8 cellular contexts compared by ENCODE assay signal in the genomic region with DNA sequence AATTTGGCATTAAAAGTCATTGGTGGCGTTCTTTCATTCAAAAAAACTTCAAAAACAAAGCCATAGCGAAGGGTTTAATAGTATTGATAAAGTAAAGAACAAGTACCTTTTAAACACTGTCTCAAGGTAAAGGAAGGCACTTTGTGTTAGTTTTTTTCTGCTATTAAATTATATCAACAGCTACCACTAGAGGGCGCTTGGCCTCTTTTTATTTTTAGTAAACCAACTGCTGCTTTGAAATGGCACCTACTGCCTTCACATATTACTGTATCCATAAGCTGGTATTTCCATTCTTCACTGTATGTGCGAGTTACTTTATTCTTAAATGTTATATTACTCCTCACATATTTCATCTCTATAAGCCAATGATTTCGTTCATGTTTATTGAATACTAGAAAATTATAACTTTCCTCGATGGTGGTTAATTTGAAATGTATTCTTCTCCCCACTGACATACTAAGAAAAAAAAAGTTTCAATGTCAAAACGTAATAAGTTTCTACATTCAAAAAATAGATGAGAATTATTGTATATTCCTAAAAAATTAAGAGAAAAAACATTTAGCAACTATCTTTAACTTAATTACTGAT.
A peak's percentile ranks its signal among the peaks of the same experiment; 100 is the strongest.
DNase-seq lines count a peak whose midpoint lies in the region; ATAC-seq and TF ChIP-seq lines count a peak whose summit lies in the region.

No MANE protein-coding gene starts in this region.

- no peak overlapping the region for H3K9ac ChIP-seq in KMS-11
- H3K9ac ChIP-seq in OCI-LY3 (ENCODE audit: low read length) = no peak overlapping the region

- peak; percentile 50 for DNase-seq in COLO668 (lab: John Stamatoyannopoulos, UW; ENCODE audit: unreplicated experiment)
- peak; percentile 24 for DNase-seq in activated gamma-delta T cell treated with anti-CD3 and anti-CD28 coated beads, Interleukin-2, amount 50 U/mL, for 16 hours (ENCODE audit: low read depth)
- peak; percentile 72 for DNase-seq in glomerular visceral epithelial cell (ENCODE audit: extremely low spot score)
- DNase-seq in retina = peak; percentile 74

- TF ChIP-seq CTCF in KMS-11 (conservative IDR thresholded peaks at IDR 0.05; ENCODE audit: low read depth, low read length) (peak; percentile 92), OCI-LY3 (IDR thresholded peaks at IDR 0.05; ENCODE audit: low read depth, low read length) (peak; percentile 66)

- H3K36me3 ChIP-seq in KMS-11 (ENCODE audit: insufficient read depth) (no peaks in the 10 kb centered on the region), OCI-LY3 (replicated peaks; ENCODE audit: low read depth, low read length) (no peaks in the 10 kb centered on the region)

- no peak overlapping the region for H3K4me2 ChIP-seq in KMS-11
- no peak overlapping the region for H3K4me2 ChIP-seq in OCI-LY3 (ENCODE audit: low read length)

- H3K79me2 ChIP-seq in KMS-11 (ENCODE audit: insufficient read depth, low read depth) (no peaks in the 10 kb centered on the region), OCI-LY3 (ENCODE audit: low read length) (no peaks in the 10 kb centered on the region)

- H3K27me3 ChIP-seq in KMS-11 (ENCODE audit: insufficient read depth, low read depth) = no peaks in the 10 kb centered on the region
- no peaks in the 10 kb centered on the region for H3K27me3 ChIP-seq in OCI-LY3 (ENCODE audit: low read depth, low read length)

- no peaks in the 10 kb centered on the region for H3K9me3 ChIP-seq in OCI-LY3 (ENCODE audit: insufficient read depth, low read length)

- ATAC-seq in GM19397 (IDR thresholded peaks at IDR 0.05; ENCODE audit: unreplicated experiment) = peak; percentile 73
- no peak for ATAC-seq in HG03097 (IDR thresholded peaks at IDR 0.05; ENCODE audit: low FRiP score, unreplicated experiment)

- H3K27ac ChIP-seq in KMS-11 (no peak overlapping the region), OCI-LY3 (ENCODE audit: low read length) (no peak overlapping the region)

- H2AFZ ChIP-seq in KMS-11 (ENCODE audit: low read depth) (0 out of 2 replicates have a peak overlapping the region, but pooled peaks have one; percentile 2), OCI-LY3 (ENCODE audit: low read depth, low read length) (no peak overlapping the region)

- H3K4me3 ChIP-seq in KMS-11 (IDR thresholded peaks at IDR 0.05; ENCODE audit: insufficient read depth, low read depth, low read length) (no peak overlapping the region), OCI-LY3 (ENCODE audit: low read length) (no peak overlapping the region)

- no peaks in the 10 kb centered on the region for H4K20me1 ChIP-seq in KMS-11 (ENCODE audit: insufficient read depth)
- H4K20me1 ChIP-seq in OCI-LY3 (ENCODE audit: insufficient read depth, low read length) = no peaks in the 10 kb centered on the region

- H3K4me1 ChIP-seq in KMS-11 (ENCODE audit: low read depth, poor library complexity, severe bottlenecking) = no peaks in the 10 kb centered on the region
- H3K4me1 ChIP-seq in OCI-LY3 (ENCODE audit: low read length) = peaks cover 6% of the 10 kb centered on the region

Comparison
In these comparisons a context has a peak if more than half of its experiments do, and no peak if none do; other contexts are left out.
1. DNase-seq: peak in every context shown above with its lines; median percentile 74 in retina; 72 in glomerular visceral epithelial cell; 50 in COLO668; 24 in activated gamma-delta T cell treated with anti-CD3 and anti-CD28 coated beads, Interleukin-2, amount 50 U/mL, for 16 hours.